ENCODE assay signal across 8 cellular contexts in genomic region chr11:128523616-128524015, GRCh38.
DNase-seq lines count a peak whose midpoint lies in the region; FAIRE-seq and TF ChIP-seq lines count a peak whose summit lies in the region.

No MANE protein-coding gene starts in this region.

- peaks cover 54% of the 10 kb centered on the region for H3K4me1 ChIP-seq in CD8-positive, alpha-beta memory T cell (ENCODE audit: insufficient read depth, low read length)
- peaks cover 62% of the 10 kb centered on the region for H3K4me1 ChIP-seq in PC-9 (replicated peaks; ENCODE audit: insufficient read depth)
- H3K4me1 ChIP-seq in osteoblast (ENCODE audit: insufficient read depth, low read length): peaks cover 51% of the 10 kb centered on the region

- H3K27me3 Mint-ChIP-seq in CD8-positive, alpha-beta memory T cell: peaks cover 0 to 2% of the 10 kb centered on the region in 2 donors

- H3K27ac ChIP-seq in CD8-positive, alpha-beta memory T cell (ENCODE audit: low read depth, low read length): peak overlapping the region; percentile 92
- H3K27ac ChIP-seq in PC-9 (peak overlapping the region; percentile 89), osteoblast (ENCODE audit: low read depth, low read length) (peak overlapping the region; percentile 97)

- CTCF ChIA-PET in CD8-positive, alpha-beta memory T cell (lab: Charles Lee): interaction anchor here (0.9 to 3.7 kb wide), 8 partner anchors 41 to 234 kb away, joined by 3 to 17 read pairs (median 4); no protein-coding TSS in a partner anchor
- CTCF ChIA-PET in PC-9 (lab: Charles Lee): no interaction called here

- H2AFZ ChIP-seq in PC-9: peak overlapping the region; percentile 62; the same call in 1 of the 2 replicates
- H2AFZ ChIP-seq in osteoblast (ENCODE audit: low read length): no peak overlapping the region

- DNase-seq in CD8-positive, alpha-beta memory T cell: no peak
- DNase-seq in PC-9 (no peak), osteoblast (ENCODE audit: insufficient read length, low spot score, missing footprints) (peak; percentile 23), 8988T (no peak), mesenteric fat pad (ENCODE audit: low spot score) (no peak), NCI-H524 treated with DMSO at 0.1 percent for 48 hours (lab: John Stamatoyannopoulos, UW) (no peak)
- DNase-seq in stimulated activated CD4-positive, alpha-beta T cell treated with anti-CD3 and anti-CD28 coated beads, Interleukin-1b, Interleukin-23, amount 100 ng/mL, for 48 hours: no peak

- H3K27ac Mint-ChIP-seq in CD8-positive, alpha-beta memory T cell: peak overlapping the region; percentile 91 to 98 (median 94)

- H3K4me1 Mint-ChIP-seq in CD8-positive, alpha-beta memory T cell: peaks cover 57 to 61% (median 61%) of the 10 kb centered on the region in 3 donors

- no peaks in the 10 kb centered on the region for H3K9me3 ChIP-seq in CD8-positive, alpha-beta memory T cell (ENCODE audit: low read length)
- H3K9me3 ChIP-seq in PC-9 (ENCODE audit: insufficient read depth, low read depth) (no peaks in the 10 kb centered on the region), osteoblast (ENCODE audit: low read depth, low read length) (no peaks in the 10 kb centered on the region)

- TF ChIP-seq CTCF in PC-9 (conservative IDR thresholded peaks at IDR 0.05) (no peak), osteoblast (IDR thresholded peaks at IDR 0.05; ENCODE audit: extremely low read depth, low read depth, low read length) (no peak)

- FAIRE-seq in endometrium (lab: Jason Lieb, UNC): peak; percentile 67

- no peaks in the 10 kb centered on the region for H3K9me3 Mint-ChIP-seq in CD8-positive, alpha-beta memory T cell

- peak overlapping the region; percentile 95 to 100 (median 98) for H3K4me3 Mint-ChIP-seq in CD8-positive, alpha-beta memory T cell

- H3K4me3 ChIP-seq in CD8-positive, alpha-beta memory T cell (ENCODE audit: low read length): peak overlapping the region; percentile 53
- H3K4me3 ChIP-seq in PC-9 (peak overlapping the region; percentile 91; the same call in 1 of the 2 replicates), osteoblast (ENCODE audit: insufficient read depth, low read length) (no peak overlapping the region)

- H3K79me2 ChIP-seq in PC-9 (ENCODE audit: low read depth) (peaks cover 33% of the 10 kb centered on the region), osteoblast (ENCODE audit: insufficient read depth, low read length) (peaks cover 34% of the 10 kb centered on the region)

- H3K27me3 ChIP-seq in CD8-positive, alpha-beta memory T cell (ENCODE audit: insufficient read depth, low read length, poor library complexity, severe bottlenecking): no peaks in the 10 kb centered on the region
- H3K27me3 ChIP-seq in PC-9 (ENCODE audit: insufficient read depth, low read depth) (no peaks in the 10 kb centered on the region), osteoblast (ENCODE audit: insufficient read depth, low read length) (no peaks in the 10 kb centered on the region)

- H3K4me2 ChIP-seq in PC-9 (peak overlapping the region; percentile 73), osteoblast (ENCODE audit: insufficient read depth, low read length) (peak overlapping the region; percentile 84)

- POLR2A ChIA-PET in CD8-positive, alpha-beta memory T cell (lab: Charles Lee): interaction anchor here (0.7 to 5.9 kb wide), 12 partner anchors 8 to 318 kb away, joined by 3 to 69 read pairs (median 4); no protein-coding TSS in a partner anchor
- POLR2A ChIA-PET in PC-9 (lab: Charles Lee; ENCODE audit: unreplicated experiment): no interaction called here

- peaks cover 21 to 39% (median 26%) of the 10 kb centered on the region in 3 donors for H3K36me3 Mint-ChIP-seq in CD8-positive, alpha-beta memory T cell

- H3F3A ChIP-seq in PC-9 (ENCODE audit: insufficient read depth, low read depth): peaks cover 11% of the 10 kb centered on the region

- intact Hi-C loops in PC-9 (cut with micrococcal nuclease; ENCODE audit: unreplicated experiment): loop anchor here (2.0 to 5.0 kb wide), 4 partner anchors 59 to 661 kb away; no protein-coding TSS in a partner anchor

- peaks cover 19% of the 10 kb centered on the region for H3K36me3 ChIP-seq in CD8-positive, alpha-beta memory T cell (ENCODE audit: insufficient read depth, low read length)
- H3K36me3 ChIP-seq in PC-9 (ENCODE audit: low read depth) (no peaks in the 10 kb centered on the region), osteoblast (ENCODE audit: insufficient read depth, low read length) (no peaks in the 10 kb centered on the region)

- no TSS peak for BruUV-seq in PC-9 (replicated peaks; lab: Mats Ljungman, UMichigan)

- H4K20me1 ChIP-seq in PC-9 (ENCODE audit: insufficient read depth) (no peaks in the 10 kb centered on the region), osteoblast (ENCODE audit: insufficient read depth, low read length) (peaks cover 7% of the 10 kb centered on the region)

- H3K9me2 ChIP-seq in PC-9 (ENCODE audit: insufficient read depth): no peaks in the 10 kb centered on the region
